18 cellular contexts compared by ENCODE assay signal in the genomic region with DNA sequence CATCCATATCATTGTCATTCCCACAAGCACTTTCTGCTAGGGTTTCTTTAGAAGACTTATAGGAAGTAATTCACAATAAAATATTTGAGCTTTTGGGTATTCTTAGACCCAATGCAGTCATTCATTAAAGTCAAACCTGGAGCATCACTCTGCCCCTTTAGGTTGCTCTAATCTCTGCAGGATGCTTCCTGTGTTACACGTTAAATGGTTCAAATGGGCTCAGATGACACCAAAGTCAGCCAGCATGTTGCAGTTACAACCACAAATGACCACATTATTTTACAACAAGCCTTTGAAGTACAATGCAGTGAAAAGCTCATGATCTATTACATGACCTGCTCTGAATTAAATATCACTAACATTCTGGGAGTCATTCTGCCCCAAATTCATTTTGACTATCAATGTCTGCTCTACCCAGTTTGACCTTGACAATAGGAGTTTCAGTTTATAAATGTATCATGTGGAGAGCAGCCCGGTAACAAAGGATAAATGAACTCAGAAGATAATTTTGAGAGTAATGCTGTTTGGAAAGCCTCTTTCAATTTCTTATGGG.
"Had no signal": no experiment of that assay in that cellular context is flagged by ENCODE, and none has a peak within 500 bp of the region (broad histone marks: within the 10 kb centered on the region; RNA-seq: fewer than 3 reads in every experiment).

No MANE protein-coding gene starts in this region.

- DNase-seq: activated CD4-positive, alpha-beta T cell treated with anti-CD3 and anti-CD28 coated beads for 1 hour; activated CD4-positive, alpha-beta T cell treated with anti-CD3 and anti-CD28 coated beads, Interleukin-2, amount 50 U/mL, for 1 hour; activated naive CD4-positive, alpha-beta T cell treated with Interleukin-2 at 50 U/mL for 16 hours; activated T-cell treated with anti-CD3 and anti-CD28 coated beads, Interleukin-2, amount 50 U/mL, for 24 hours; cerebellar nuclear complex; heart right ventricle; kidney; lower lobe of right lung; naive B cell; retina; stimulated activated CD4-positive, alpha-beta T cell treated with anti-CD3 and anti-CD28 coated beads, Interleukin-2, amount 100 ng/mL, for 48 hours; stimulated activated CD8-positive, alpha-beta memory T cell treated with anti-CD3 and anti-CD28 coated beads, Interleukin-4, amount 100 ng/mL, for 48 hours; stimulated activated naive CD4-positive, alpha-beta T cell; upper lobe of right lung; WERI-Rb-1 had no signal

- H3K4me3 ChIP-seq: coronary artery, heart right ventricle, lower lobe of right lung, upper lobe of right lung had no signal

- H3K27me3 Mint-ChIP-seq: activated T-cell treated with anti-CD3 and anti-CD28 coated beads, Interleukin-2, amount 50 U/mL, for 24 hours; naive B cell; progenitor cell of endocrine pancreas had no signal

- H3K27ac Mint-ChIP-seq: activated T-cell treated with anti-CD3 and anti-CD28 coated beads, Interleukin-2, amount 50 U/mL, for 24 hours; progenitor cell of endocrine pancreas had no signal

- H3K27ac ChIP-seq: coronary artery, heart right ventricle, lower lobe of right lung, upper lobe of right lung, WERI-Rb-1 had no signal

- ATAC-seq: heart right ventricle, left lobe of liver, lower lobe of right lung, upper lobe of right lung had no signal

- H3K36me3 Mint-ChIP-seq: naive B cell had no signal

- H3K4me1 Mint-ChIP-seq: naive B cell had no signal

- H3K36me3 ChIP-seq: lower lobe of right lung, upper lobe of right lung, WERI-Rb-1 had no signal

- H3K4me1 ChIP-seq: heart right ventricle, lower lobe of right lung, upper lobe of right lung had no signal

- H3K9me3 Mint-ChIP-seq: activated T-cell treated with anti-CD3 and anti-CD28 coated beads, Interleukin-2, amount 50 U/mL, for 24 hours had no signal

- H3K27me3 ChIP-seq: heart right ventricle, upper lobe of right lung had no signal

- H3K4me3 Mint-ChIP-seq: activated T-cell treated with anti-CD3 and anti-CD28 coated beads, Interleukin-2, amount 50 U/mL, for 24 hours; naive B cell had no signal
